In genomic region chr12:71191509-71192196, GRCh38 we compare ENCODE assay signal across 27 cellular contexts. TPM values are rescaled to one million over a fixed set of nuclear protein-coding genes. Genes with fewer than 3 reads are reported as not detected.
"Had no signal": no experiment of that assay in that cellular context is flagged by ENCODE, and none has a peak within 500 bp of the region (broad histone marks: within the 10 kb centered on the region; RNA-seq: fewer than 3 reads in every experiment).

No MANE protein-coding gene starts in this region.

- H3K4me3 ChIP-seq: coronary artery, heart right ventricle, left ventricle myocardium inferior, lung, psoas muscle, right lobe of liver, tibial artery, upper lobe of left lung, uterus had no signal

- H3K27ac Mint-ChIP-seq: endodermal cell; natural killer cell treated with Interleukin-12 subunit alpha and Interleukin-12 subunit beta and Interleukin-15 and Interleukin-18, amount 100 ng/mL, for 72 hours; stimulated activated memory B cell treated with anti-CD40 and anti-IgM and Interleukin-4, amounts not matched to agents 10 μg/mL and 1 μg/mL and 100 μg/mL, for 72 hours; stimulated activated naive CD8-positive, alpha-beta T cell treated with anti-CD3 and anti-CD28 coated beads, Interleukin-15, Interleukin-2, amounts not matched to agents 100 ng/mL and 50 ng/mL, for 24 hours had no signal

- H3K9ac ChIP-seq: parathyroid adenoma had no signal

- H3K36me3 ChIP-seq: heart right ventricle, left ventricle myocardium inferior, right lobe of liver, tibial artery, upper lobe of left lung, uterus had no signal

- H3K4me1 ChIP-seq: heart right ventricle, left ventricle myocardium inferior, parathyroid adenoma, psoas muscle, right lobe of liver, upper lobe of left lung, uterus had no signal

- H3K27me3 Mint-ChIP-seq: natural killer cell treated with Interleukin-12 subunit alpha and Interleukin-12 subunit beta and Interleukin-15 and Interleukin-18, amount 100 ng/mL, for 72 hours; stimulated activated memory B cell treated with anti-CD40 and anti-IgM and Interleukin-4, amounts not matched to agents 10 μg/mL and 1 μg/mL and 100 μg/mL, for 72 hours had no signal

- H3K4me1 Mint-ChIP-seq: stimulated activated memory B cell treated with anti-CD40 and anti-IgM and Interleukin-4, amounts not matched to agents 10 μg/mL and 1 μg/mL and 100 μg/mL, for 72 hours had no signal

- H3K9me3 ChIP-seq: psoas muscle, right lobe of liver, tibial artery, uterus had no signal

- H3K4me3 Mint-ChIP-seq: endodermal cell; natural killer cell treated with Interleukin-12 subunit alpha and Interleukin-12 subunit beta and Interleukin-15 and Interleukin-18, amount 100 ng/mL, for 72 hours; stimulated activated memory B cell treated with anti-CD40 and anti-IgM and Interleukin-4, amounts not matched to agents 10 μg/mL and 1 μg/mL and 100 μg/mL, for 72 hours; stimulated activated naive CD8-positive, alpha-beta T cell treated with anti-CD3 and anti-CD28 coated beads, Interleukin-15, Interleukin-2, amounts not matched to agents 100 ng/mL and 50 ng/mL, for 24 hours had no signal

- ATAC-seq: heart right ventricle; natural killer cell treated with Interleukin-12 subunit alpha and Interleukin-12 subunit beta and Interleukin-15 and Interleukin-18, amount 100 ng/mL, for 72 hours; psoas muscle; right lobe of liver; stimulated activated memory B cell treated with anti-CD40 and anti-IgM and Interleukin-4, amounts not matched to agents 10 μg/mL and 1 μg/mL and 100 μg/mL, for 72 hours had no signal

- H3K36me3 Mint-ChIP-seq: natural killer cell treated with Interleukin-12 subunit alpha and Interleukin-12 subunit beta and Interleukin-15 and Interleukin-18, amount 100 ng/mL, for 72 hours; stimulated activated memory B cell treated with anti-CD40 and anti-IgM and Interleukin-4, amounts not matched to agents 10 μg/mL and 1 μg/mL and 100 μg/mL, for 72 hours had no signal

- H2AFZ ChIP-seq: parathyroid adenoma had no signal

- H3K9me3 Mint-ChIP-seq: endodermal cell had no signal

- H3K27ac ChIP-seq: coronary artery, heart right ventricle, left ventricle myocardium inferior, parathyroid adenoma, psoas muscle, right lobe of liver, tibial artery, upper lobe of left lung, uterus had no signal

- FAIRE-seq: frontal cortex had no signal

- H3K27me3 ChIP-seq: heart right ventricle, right lobe of liver, tibial artery, upper lobe of left lung, uterus had no signal

- DNase-seq: effector CD4-positive, alpha-beta T cell; endodermal cell; heart right ventricle; hypothalamus; islet precursor cell; left ventricle myocardium inferior; mesenchymal stem cell; midbrain; occipital lobe; psoas muscle; retina; right lobe of liver; stimulated activated CD4-positive, alpha-beta T cell treated with anti-CD3 and anti-CD28 coated beads, Interleukin-4, amount 100 ng/mL, for 1 hour; stimulated activated CD8-positive, alpha-beta memory T cell treated with anti-CD3 and anti-CD28 coated beads, Interleukin-4, amount 100 ng/mL, for 48 hours; tibial artery; upper lobe of left lung; uterus had no signal

- H3K79me2 ChIP-seq: parathyroid adenoma had no signal

RNA-seq across cellular contexts. Expression of gene TSPAN8, which starts 33.9 kb away (rescaled TPM):
- total RNA-seq: dermis microvascular lymphatic vessel endothelial cell; frontal cortex; glomerular endothelial cell; natural killer cell treated with Interleukin-12 subunit alpha and Interleukin-12 subunit beta and Interleukin-15 and Interleukin-18, amount 100 ng/mL, for 72 hours; occipital lobe had no signal
- polyA plus RNA-seq: fibroblast of lung had no signal
